Comparison of ENCODE assay signal across 1 cellular context in the genomic region with DNA sequence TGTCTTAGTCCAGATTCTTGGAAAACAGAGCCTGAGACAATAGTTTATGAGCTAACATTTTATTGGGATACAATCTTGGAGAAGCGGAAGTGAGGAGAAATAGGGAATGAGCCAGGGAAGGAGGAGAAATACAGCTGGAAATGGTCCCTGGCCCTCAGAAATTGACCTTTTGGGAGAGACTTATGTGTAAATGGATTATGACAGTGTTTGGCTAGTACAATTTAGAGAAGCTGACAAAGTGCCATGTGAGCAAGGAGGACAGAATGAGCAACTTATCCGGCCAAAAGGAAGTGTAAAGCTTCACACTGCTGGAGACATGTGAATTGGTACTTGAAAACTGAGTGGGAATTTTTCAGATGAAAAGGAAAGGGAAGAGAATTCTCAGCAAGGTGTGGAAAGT.
TF ChIP-seq lines count a peak whose summit lies in the region.

No MANE protein-coding gene starts in this region.

TF ChIP-seq in WTC11, 78 proteins besides CTCF, POLR2A, EP300 and RAD21 (continued from another document):
- TF ChIP-seq ZNF425 (CRISPR knock-in tag; conservative IDR thresholded peaks at IDR 0.05) (no peak), CREM (CRISPR knock-in tag; IDR thresholded peaks at IDR 0.05) (no peak), SOX15 (CRISPR knock-in tag; IDR thresholded peaks at IDR 0.05) (no peak), SMAD4 (CRISPR knock-in tag; IDR thresholded peaks at IDR 0.05) (no peak), USF1 (CRISPR knock-in tag; IDR thresholded peaks at IDR 0.05) (no peak), ZNF317 (CRISPR knock-in tag; IDR thresholded peaks at IDR 0.05; ENCODE audit: borderline replicate concordance, low read depth) (no peak), E2F5 (CRISPR knock-in tag; IDR thresholded peaks at IDR 0.05) (no peak), MYBL2 (CRISPR knock-in tag; IDR thresholded peaks at IDR 0.05) (no peak), IRF1 (CRISPR knock-in tag; IDR thresholded peaks at IDR 0.05) (no peak), ERG (CRISPR knock-in tag; IDR thresholded peaks at IDR 0.05) (no peak), IRF2 (CRISPR knock-in tag; IDR thresholded peaks at IDR 0.05; ENCODE audit: borderline replicate concordance, low read depth) (no peak), ESRRA (CRISPR knock-in tag; IDR thresholded peaks at IDR 0.05; ENCODE audit: borderline replicate concordance) (no peak)
- TF ChIP-seq, protein P1, sequence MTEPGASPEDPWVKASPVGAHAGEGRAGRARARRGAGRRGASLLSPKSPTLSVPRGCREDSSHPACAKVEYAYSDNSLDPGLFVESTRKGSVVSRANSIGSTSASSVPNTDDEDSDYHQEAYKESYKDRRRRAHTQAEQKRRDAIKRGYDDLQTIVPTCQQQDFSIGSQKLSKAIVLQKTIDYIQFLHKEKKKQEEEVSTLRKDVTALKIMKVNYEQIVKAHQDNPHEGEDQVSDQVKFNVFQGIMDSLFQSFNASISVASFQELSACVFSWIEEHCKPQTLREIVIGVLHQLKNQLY (CRISPR knock-in tag; IDR thresholded peaks at IDR 0.05): no peak
TF ChIP-seq in WTC11: peak in this region for 0.
